8 cellular contexts compared by ENCODE assay signal in genomic region chr17:45311406-45311761, GRCh38. TPM values are rescaled to one million over a fixed set of nuclear protein-coding genes. Genes with fewer than 3 reads are reported as not detected.
DNase-seq lines count a peak whose midpoint lies in the region; ATAC-seq, FAIRE-seq and TF ChIP-seq lines count a peak whose summit lies in the region.

No MANE protein-coding gene starts in this region.

- H3K23ac ChIP-seq in mesendoderm (ENCODE audit: low read length), result no peak overlapping the region

- peaks cover 95% of the 10 kb centered on the region for H3K79me2 ChIP-seq in GM23248 (ENCODE audit: insufficient read depth)
- peaks cover 30% of the 10 kb centered on the region for H3K79me2 ChIP-seq in mesendoderm (ENCODE audit: control insufficient read depth, insufficient read depth, low read length)

- ATAC-seq in A549 (peak in 1 of 2 experiments; percentile 2; a peak in 1 of 6 replicates), GM21529 (IDR thresholded peaks at IDR 0.05; ENCODE audit: unreplicated experiment) (no peak)

- H3K4me2 ChIP-seq in A549 (peak overlapping the region; percentile 80), GM23248 (ENCODE audit: unreplicated experiment) (no peak overlapping the region), mesendoderm (ENCODE audit: low read length) (no peak overlapping the region)

- H3K79me1 ChIP-seq in mesendoderm (ENCODE audit: low read length), result peaks cover 22% of the 10 kb centered on the region

- POLR2A ChIA-PET in A549 (lab: Yijun Ruan, JAX), result interaction anchor here (0.6 to 2.6 kb wide), 6 partner anchors 8 to 881 kb away, joined by 3 to 9 read pairs (median 4); partner anchors contain the start of gene HEXIM1

- no peaks in the 10 kb centered on the region for H3K9me2 ChIP-seq in GM23248 (ENCODE audit: insufficient read depth)

- H3K27me3 ChIP-seq in GM23248 (replicated peaks; ENCODE audit: insufficient read depth) (no peaks in the 10 kb centered on the region), ovary (no peaks in the 10 kb centered on the region), mesendoderm (ENCODE audit: insufficient read depth, low read length, poor library complexity) (no peaks in the 10 kb centered on the region)

- TF ChIP-seq CTCF in A549 (IDR thresholded peaks at IDR 0.05) (no peak), astrocyte of the cerebellum (IDR thresholded peaks at IDR 0.05; ENCODE audit: low read depth, low read length, missing control alignments) (no peak), ovary (IDR thresholded peaks at IDR 0.05) (no peak)

- no peak overlapping the region for H4K5ac ChIP-seq in mesendoderm (ENCODE audit: low read length)

- no peak overlapping the region for H4K8ac ChIP-seq in mesendoderm (ENCODE audit: low read depth, low read length)

- H3K9ac ChIP-seq in GM23248 (peak overlapping the region; percentile 62; the same call in 1 of the 2 replicates), mesendoderm (ENCODE audit: low read length) (no peak overlapping the region)

- no peak overlapping the region for H3K56ac ChIP-seq in mesendoderm (ENCODE audit: low read length)

- no peak for TF ChIP-seq EP300 in A549 (IDR thresholded peaks at IDR 0.05)
- TF ChIP-seq EP300 in ovary (IDR thresholded peaks at IDR 0.05), result no peak

- peak overlapping the region; percentile 91 to 92 for H3K27ac ChIP-seq in A549
- peak overlapping the region; percentile 68 for H3K27ac ChIP-seq in GM23248
- H3K27ac ChIP-seq in ovary, result no peak overlapping the region
- H3K27ac ChIP-seq in mesendoderm (ENCODE audit: low read depth, low read length), result no peak overlapping the region

- CTCF ChIA-PET in A549 (lab: Yijun Ruan, JAX), result interaction anchor here (1.0 to 39.8 kb wide), 21 partner anchors 8 to 176 kb away, joined by 3 to 640 read pairs (median 7); partner anchors contain the start of genes ACBD4 and FMNL1

- no peaks in the 10 kb centered on the region for H4K20me1 ChIP-seq in GM23248 (ENCODE audit: insufficient read depth)

- H2BK5ac ChIP-seq in mesendoderm (ENCODE audit: low read length), result no peak overlapping the region

- H3K36me3 ChIP-seq in GM23248 (ENCODE audit: low read depth), result no peaks in the 10 kb centered on the region
- no peaks in the 10 kb centered on the region for H3K36me3 ChIP-seq in ovary
- H3K36me3 ChIP-seq in mesendoderm (ENCODE audit: control insufficient read depth, insufficient read depth, low read length), result no peaks in the 10 kb centered on the region

- DNase-seq in A549 (ENCODE audit: low read depth in 1 of 2, low spot score in 1 of 2), result no peak
- no peak for DNase-seq in GM23248
- DNase-seq in astrocyte of the cerebellum (ENCODE audit: low read depth), result no peak
- peak; percentile 57 for DNase-seq in myocyte (ENCODE audit: low read depth)
- DNase-seq in ovary, result no peak
- no peak for DNase-seq in mesendoderm
- DNase-seq in NCI-H510A treated with DMSO at 0.1 percent for 48 hours (lab: John Stamatoyannopoulos, UW), result no peak

- H2BK15ac ChIP-seq in mesendoderm (replicated peaks; ENCODE audit: low read depth), result no peak overlapping the region

- no peak overlapping the region for H2BK120ac ChIP-seq in mesendoderm (ENCODE audit: low read depth, low read length)

- no peaks in the 10 kb centered on the region for H3K9me3 ChIP-seq in A549
- no peaks in the 10 kb centered on the region for H3K9me3 ChIP-seq in GM23248 (ENCODE audit: low read depth)
- H3K9me3 ChIP-seq in ovary, result no peaks in the 10 kb centered on the region

- H3K4ac ChIP-seq in mesendoderm (ENCODE audit: low read depth, low read length), result no peak overlapping the region

- H3F3A ChIP-seq in GM23248 (ENCODE audit: insufficient read depth), result peaks cover 51% of the 10 kb centered on the region

- H3K4me1 ChIP-seq in A549, result peaks cover 82% of the 10 kb centered on the region
- H3K4me1 ChIP-seq in GM23248 (ENCODE audit: insufficient read depth), result peaks cover 72% of the 10 kb centered on the region
- peaks cover 22% of the 10 kb centered on the region for H3K4me1 ChIP-seq in ovary (ENCODE audit: insufficient read depth)
- peaks cover 5% of the 10 kb centered on the region for H3K4me1 ChIP-seq in mesendoderm (ENCODE audit: control insufficient read depth, low read depth, low read length)

- FAIRE-seq in A549 (lab: Jason Lieb, UNC), result no peak

- in situ Hi-C loops in GM23248 (cut with MboI) (no loop called here), astrocyte of the cerebellum (cut with HindIII; ENCODE audit: low sequenced_read_pairs) (loop anchor here (5.0 kb wide), 1 partner anchor 56 kb away; no protein-coding TSS in a partner anchor)

- TF ChIP-seq POLR2A in A549 (IDR thresholded peaks at IDR 0.05; ENCODE audit: low read length), result no peak
- TF ChIP-seq POLR2A in ovary (IDR thresholded peaks at IDR 0.05), result no peak

- H2AFZ ChIP-seq in GM23248, result no peak overlapping the region

- peak in 1 of 2 experiments; percentile 27; a peak in 2 of 5 replicates for TF ChIP-seq RAD21 in A549 (conservative IDR thresholded peaks at IDR 0.05 in 1 of 2, IDR thresholded peaks at IDR 0.05 in 1 of 2)

- intact Hi-C loops in ovary (cut with DNase I), result loop anchor here in 1 of 4 donors (10.0 kb wide), 1 partner anchor 177 kb away; the partner anchor contains the start of genes ACBD4 and PLCD3

- H3K18ac ChIP-seq in mesendoderm (ENCODE audit: low read length), result no peak overlapping the region

- no peak overlapping the region for H2AK5ac ChIP-seq in mesendoderm (ENCODE audit: low read length)

- H3K4me3 ChIP-seq in A549 (peak overlapping the region; percentile 69; the same call in 2 of the 3 replicates), GM23248 (no peak overlapping the region), astrocyte of the cerebellum (ENCODE audit: low read depth, low read length) (peak overlapping the region; percentile 96), ovary (no peak overlapping the region), mesendoderm (ENCODE audit: low read length) (no peak overlapping the region)

- WGBS in A549 (ENCODE audit: missing lambda C conversion rate), result 62% methylated on average over 4 of the region's 4 CpGs
- WGBS in GM23248 (ENCODE audit: low coverage in 1 of 2, low lambda C conversion rate in 2 of 2, missing lambda C conversion rate in 2 of 2), 2 experiments, result 80 to 87% methylated on average over 4 of the region's 4 CpGs
- WGBS in ovary, 3 donors, result 87 to 94% (median 91%) methylated on average over 4 of the region's 4 CpGs
- no CpG with 5 or more reads among the region's 4 CpGs for WGBS in mesendoderm (ENCODE audit: extremely low coverage, insufficient coverage, low lambda C conversion rate)

TF ChIP-seq in A549, 52 proteins besides CTCF, POLR2A, EP300 and RAD21 (continues in another document):
- TF ChIP-seq MAFK (IDR thresholded peaks at IDR 0.05; ENCODE audit: partially characterized antibody) (no peak), MAX (IDR thresholded peaks at IDR 0.05) (no peak), NFE2L2 (conservative IDR thresholded peaks at IDR 0.05; ENCODE audit: low read length) (no peak), GATA3 (IDR thresholded peaks at IDR 0.05; ENCODE audit: borderline replicate concordance) (no peak), TFCP2L1 (CRISPR knock-in tag; IDR thresholded peaks at IDR 0.05) (no peak), E2F6 (IDR thresholded peaks at IDR 0.05; ENCODE audit: borderline replicate concordance, low read depth) (no peak), POLR2AphosphoS2 (conservative IDR thresholded peaks at IDR 0.05; ENCODE audit: low read length) (no peak), CBX2 (IDR thresholded peaks at IDR 0.05; ENCODE audit: borderline replicate concordance, low read depth) (no peak), HOXB5 (CRISPR knock-in tag; IDR thresholded peaks at IDR 0.05) (no peak), RARB (CRISPR knock-in tag; IDR thresholded peaks at IDR 0.05) (no peak)

RNA-seq across cellular contexts. Expression of gene MAP3K14, which starts 5.4 kb away (rescaled TPM):
- polyA plus RNA-seq in A549 (2011; rRNA removed) (9.1 and 10.9 TPM in 2 replicates), A549 (2017; fragmentation: RNase III; extraction: RNeasy Plus Mini Kit Qiagen cat#74134 plus additional on column Dnase treatment) (30.7 to 53.6 TPM (median 34.5 TPM) in 3 replicates), GM23248 (2016; fragmentation: Nextera tagmentation; extraction: Ambion mirVana) (2.7 and 3.4 TPM in 2 replicates), ovary (1 to 10 TPM; 2.4 to 7.0 TPM)
- polyA plus RNA-seq in A549 (2012; cell fraction: cytosol; rRNA removed), result 39.9 and 49.0 TPM in 2 replicates
- 142 and 168 TPM in 2 replicates for polyA plus RNA-seq in A549 (2012; cell fraction: nucleus; rRNA removed)
- polyA minus RNA-seq in A549 (2011; rRNA and poly(A)+ RNA removed), result 12.0 and 13.0 TPM in 2 replicates
- 3.0 and 4.2 TPM in 2 replicates for total RNA-seq in GM23248 (2014; rRNA removed; shearing (Covaris generic))
- total RNA-seq in myocyte (9.2 and 16.4 TPM in 2 replicates), ovary (10 to 100 TPM in 6 of 7 donors, 1 to 10 TPM in 1; 4.1 to 19.8 (median 13.0) TPM)
- 10.6 TPM for polyA plus RNA-seq in myocyte (2012)
- polyA plus RNA-seq in mesendoderm (2013, experiment 1 of 2), result 1.6 TPM
- polyA plus RNA-seq in mesendoderm (2013, experiment 2 of 2), result 2.0 TPM

RNA-seq across cellular contexts. Expression of gene SPATA32, which starts 49.5 kb away (rescaled TPM):
- 0.05 and 0.08 TPM in 2 replicates for polyA plus RNA-seq in A549 (2011; rRNA removed)
- polyA plus RNA-seq in A549 (2012; cell fraction: cytosol; rRNA removed), result 0.09 and 0.16 TPM in 2 replicates
- polyA plus RNA-seq in A549 (2012; cell fraction: nucleus; rRNA removed), result 0.40 and 0.54 TPM in 2 replicates
- 0.09 to 0.25 TPM (median 0.21 TPM) in 3 replicates for polyA plus RNA-seq in A549 (2017; fragmentation: RNase III; extraction: RNeasy Plus Mini Kit Qiagen cat#74134 plus additional on column Dnase treatment)
- polyA minus RNA-seq in A549 (2011; rRNA and poly(A)+ RNA removed), result not detected in 2 replicates
- not detected in 2 replicates for total RNA-seq in GM23248 (2014; rRNA removed; shearing (Covaris generic))
- polyA plus RNA-seq in GM23248 (2016; fragmentation: Nextera tagmentation; extraction: Ambion mirVana), result not detected in 2 replicates
- total RNA-seq in myocyte, result not detected in 2 replicates
- not detected for polyA plus RNA-seq in myocyte (2012)
- under 1 TPM in 1 of 7 donors, not detected in 6; 0.12 TPM for total RNA-seq in ovary
- polyA plus RNA-seq in ovary, result not detected
- polyA plus RNA-seq in mesendoderm (2013, experiment 1 of 2), result not detected
- polyA plus RNA-seq in mesendoderm (2013, experiment 2 of 2), result not detected

Comparison
In these comparisons a context has a peak if more than half of its experiments do, and no peak if none do; other contexts are left out.
1. H3K27ac ChIP-seq: peak in A549 (2 of 2) and GM23248 (single experiment); none in ovary (0 of 2) and mesendoderm (single experiment).
2. H3K4me3 ChIP-seq: peak in A549 (single experiment) and astrocyte of the cerebellum (single experiment); none in GM23248 (single experiment), ovary (single experiment) and mesendoderm (single experiment).